Comparison of ENCODE assay signal across 11 cellular contexts in the genomic region with DNA sequence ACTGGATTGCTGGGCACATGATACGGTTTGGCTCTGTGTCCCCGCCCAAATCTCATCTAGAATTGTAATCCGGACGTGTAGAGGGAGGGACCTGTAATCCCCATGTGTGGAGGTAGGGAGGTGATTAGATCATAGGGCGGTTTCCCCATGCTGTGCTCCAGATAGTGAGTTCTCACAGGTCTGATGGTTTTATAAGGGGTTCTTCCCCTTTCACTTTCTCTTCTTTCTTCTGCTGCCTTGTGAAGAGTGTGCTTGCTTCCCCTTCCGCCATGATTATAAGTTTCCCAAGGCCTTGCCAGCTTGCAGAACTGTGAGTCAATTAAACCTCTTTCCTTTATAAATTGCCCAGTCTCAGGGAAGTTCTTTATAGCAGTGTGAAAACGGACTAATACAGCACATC. TPM values are rescaled to one million over a fixed set of nuclear protein-coding genes. Genes with fewer than 3 reads are reported as not detected.
DNase-seq lines count a peak whose midpoint lies in the region; ATAC-seq and TF ChIP-seq lines count a peak whose summit lies in the region.
"Had no signal": no experiment of that assay in that cellular context is flagged by ENCODE, and none has a peak within 500 bp of the region (broad histone marks: within the 10 kb centered on the region; RNA-seq: fewer than 3 reads in every experiment).

No MANE protein-coding gene starts in this region.

- no peak overlapping the region for H3K9ac ChIP-seq in SU-DHL-6 (ENCODE audit: low read length)
- H3K9ac ChIP-seq: KMS-11 had no signal

- H3K36me3 Mint-ChIP-seq in CD4-positive, CD25-positive, alpha-beta regulatory T cell = no peaks in the 10 kb centered on the region

- H3K4me1 ChIP-seq in CD4-positive, CD25-positive, alpha-beta regulatory T cell (ENCODE audit: control insufficient read depth, insufficient read depth, low read length, poor library complexity, severe bottlenecking) = peaks cover 7% of the 10 kb centered on the region
- H3K4me1 ChIP-seq: upper lobe of left lung had no signal

- H3K9me3 ChIP-seq in CD4-positive, CD25-positive, alpha-beta regulatory T cell (ENCODE audit: control insufficient read depth in 2 of 2, low read length in 2 of 2) = no peaks in the 10 kb centered on the region
- H3K9me3 ChIP-seq in SU-DHL-6 (ENCODE audit: insufficient read depth, low read length) = no peaks in the 10 kb centered on the region

- no peak overlapping the region for H3K4me3 ChIP-seq in CD4-positive, CD25-positive, alpha-beta regulatory T cell (ENCODE audit: low read depth, low read length)
- no peak overlapping the region for H3K4me3 ChIP-seq in SU-DHL-6 (ENCODE audit: insufficient read depth, low read length, poor library complexity, severe bottlenecking)
- H3K4me3 ChIP-seq: upper lobe of left lung had no signal

- no peak overlapping the region for H3K27ac ChIP-seq in CD4-positive, CD25-positive, alpha-beta regulatory T cell (ENCODE audit: insufficient read depth, low read length, poor library complexity, severe bottlenecking)
- H3K27ac ChIP-seq in SU-DHL-6 (ENCODE audit: low read depth, low read length) = no peak overlapping the region
- H3K27ac ChIP-seq: KMS-11, upper lobe of left lung had no signal

- peaks cover 2% of the 10 kb centered on the region for H3K27me3 ChIP-seq in CD4-positive, CD25-positive, alpha-beta regulatory T cell (ENCODE audit: control insufficient read depth, insufficient read depth, low read length)
- no peaks in the 10 kb centered on the region for H3K27me3 ChIP-seq in SU-DHL-6 (ENCODE audit: low read length)
- H3K27me3 ChIP-seq: upper lobe of left lung had no signal

- no peaks in the 10 kb centered on the region for H3K9me2 ChIP-seq in SU-DHL-6 (replicated peaks; ENCODE audit: insufficient read depth, low read length)

- DNase-seq in CD4-positive, CD25-positive, alpha-beta regulatory T cell = peak in 1 of 3 donors; percentile 53
- DNase-seq in inferior parietal cortex (ENCODE audit: extremely low spot score) (no peak), NCI-H345 (lab: John Stamatoyannopoulos, UW) (no peak)
- DNase-seq in activated T-cell treated with anti-CD3 and anti-CD28 coated beads, Interleukin-2, amount 50 U/mL, for 1 hour = no peak
- no peak for DNase-seq in central memory CD4-positive, alpha-beta T cell
- DNase-seq: COR-L47 had no signal

- no peaks in the 10 kb centered on the region for H3K79me2 ChIP-seq in SU-DHL-6 (ENCODE audit: insufficient read depth, low read length)

- H3K4me1 Mint-ChIP-seq in CD4-positive, CD25-positive, alpha-beta regulatory T cell = peaks cover 8 to 19% (median 9%) of the 10 kb centered on the region in 4 donors

- no peaks in the 10 kb centered on the region for H4K20me1 ChIP-seq in SU-DHL-6 (ENCODE audit: low read depth, low read length)

- peak; percentile 84 to 85 for ATAC-seq in CD4-positive, CD25-positive, alpha-beta regulatory T cell (ENCODE audit: low read depth in 2 of 2)
- ATAC-seq in GM19328 (IDR thresholded peaks at IDR 0.05; ENCODE audit: unreplicated experiment) (peak; percentile 94), HG03103 (IDR thresholded peaks at IDR 0.05; ENCODE audit: low read depth, unreplicated experiment) (peak; percentile 90)

- H3F3A ChIP-seq in SU-DHL-6 (ENCODE audit: insufficient read depth) = no peaks in the 10 kb centered on the region

- H3K27me3 Mint-ChIP-seq in CD4-positive, CD25-positive, alpha-beta regulatory T cell = peaks cover 13% of the 10 kb centered on the region

- TF ChIP-seq CTCF in SU-DHL-6 (IDR thresholded peaks at IDR 0.05; ENCODE audit: insufficient read depth, low read length, poor library complexity, severe bottlenecking) = no peak

- peaks cover 0 to 9% (median 1%) of the 10 kb centered on the region in 7 donors for H3K9me3 Mint-ChIP-seq in CD4-positive, CD25-positive, alpha-beta regulatory T cell

- H3K36me3 ChIP-seq in CD4-positive, CD25-positive, alpha-beta regulatory T cell (ENCODE audit: control insufficient read depth, insufficient read depth, low read length) = no peaks in the 10 kb centered on the region
- H3K36me3 ChIP-seq in SU-DHL-6 (ENCODE audit: low read length) = no peaks in the 10 kb centered on the region
- H3K36me3 ChIP-seq: upper lobe of left lung had no signal

- peak overlapping the region; percentile 7 for H2AFZ ChIP-seq in SU-DHL-6 (ENCODE audit: low read depth, low read length, severe bottlenecking)

- H3K27ac Mint-ChIP-seq in CD4-positive, CD25-positive, alpha-beta regulatory T cell = peak overlapping the region in 1 of 3 donors; percentile 48

- H3K4me2 ChIP-seq in SU-DHL-6 (ENCODE audit: low read depth, low read length, poor library complexity, severe bottlenecking) = peak overlapping the region; percentile 13
- H3K4me2 ChIP-seq: KMS-11 had no signal

- H3K4me3 Mint-ChIP-seq in CD4-positive, CD25-positive, alpha-beta regulatory T cell = peak overlapping the region in 1 of 4 donors; percentile 12

RNA-seq across cellular contexts. Expression of a gene that starts 32.6 kb away (rescaled TPM):
- 48.9 TPM for total RNA-seq in CD4-positive, CD25-positive, alpha-beta regulatory T cell
- polyA plus RNA-seq in CD4-positive, CD25-positive, alpha-beta regulatory T cell = 100 to 1,000 TPM in 2 of 4 donors, 10 to 100 TPM in 2; 93.3 to 114 (median 103) TPM

RNA-seq across cellular contexts. Expression of a gene that starts 58.6 kb away (rescaled TPM):
- 165 TPM for total RNA-seq in CD4-positive, CD25-positive, alpha-beta regulatory T cell
- polyA plus RNA-seq in CD4-positive, CD25-positive, alpha-beta regulatory T cell = 100 to 1,000 TPM; 462 to 528 (median 512) TPM
